Comparison of ENCODE assay signal across 22 cellular contexts in genomic region chr3:9615003-9615628, GRCh38. TPM values are rescaled to one million over a fixed set of nuclear protein-coding genes. Genes with fewer than 3 reads are reported as not detected.
DNase-seq lines count a peak whose midpoint lies in the region; ATAC-seq and TF ChIP-seq lines count a peak whose summit lies in the region.
"Had no signal": no experiment of that assay in that cellular context is flagged by ENCODE, and none has a peak within 500 bp of the region (broad histone marks: within the 10 kb centered on the region; RNA-seq: fewer than 3 reads in every experiment).

No MANE protein-coding gene starts in this region.

- intact Hi-C loops in left lung (cut with DNase I), result no loop called here

- no peak overlapping the region for H3K27ac ChIP-seq in left lung
- H3K27ac ChIP-seq: colonic mucosa, foreskin keratinocyte, skin epidermis had no signal

- no peaks in the 10 kb centered on the region for H3K27me3 ChIP-seq in MG63
- H3K27me3 ChIP-seq in left lung, result no peaks in the 10 kb centered on the region
- no peaks in the 10 kb centered on the region for H3K27me3 ChIP-seq in BE2C
- H3K27me3 ChIP-seq: colonic mucosa, foreskin keratinocyte had no signal

- TF ChIP-seq CTCF in left lung (IDR thresholded peaks at IDR 0.05) (no peak), BE2C (IDR thresholded peaks at IDR 0.05; ENCODE audit: low read depth, low read length) (no peak)

- ATAC-seq in left lung, result peak; percentile 37
- ATAC-seq: foreskin keratinocyte, left cardiac atrium had no signal

- no peak overlapping the region for H3K4me3 ChIP-seq in MG63
- no peak overlapping the region for H3K4me3 ChIP-seq in left lung
- H3K4me3 ChIP-seq in BE2C (ENCODE audit: low read depth, low read length), result no peak overlapping the region
- H3K4me3 ChIP-seq: colonic mucosa, skin epidermis had no signal

- DNase-seq in NCI-H1092 treated with DMSO at 0.1 percent for 48 hours (lab: John Stamatoyannopoulos, UW) (peak; percentile 21), NCI-H1092 (lab: John Stamatoyannopoulos, UW) (no peak), MG63 (peak; percentile 12), NCI-H526 treated with DMSO at 0.1 percent for 48 hours (lab: John Stamatoyannopoulos, UW) (peak; percentile 5), left lung (no peak), BE2C (no peak), SHP77 treated with DMSO at 0.1 percent for 48 hours (lab: John Stamatoyannopoulos, UW) (no peak)
- no peak for DNase-seq in stimulated activated naive CD4-positive, alpha-beta T cell treated with Interleukin-2 at 50 U/mL for 16 hours (lab: John Stamatoyannopoulos, UW)
- DNase-seq: activated naive CD4-positive, alpha-beta T cell; activated T-cell treated with anti-CD3 and anti-CD28 coated beads, Interleukin-2, amount 50 U/mL, for 1 hour; colonic mucosa; effector memory CD4-positive, alpha-beta T cell; erythroblast; foreskin keratinocyte; left cardiac atrium; naive B cell; NCI-H1436 treated with DMSO at 0.1 percent for 48 hours; NCI-H446; nucleus accumbens; stimulated activated CD4-positive, alpha-beta T cell treated with anti-CD3 and anti-CD28 coated beads, Interleukin-1b, Interleukin-23, amount 100 ng/mL, for 48 hours; substantia nigra had no signal

- H3K4me1 ChIP-seq in left lung (no peaks in the 10 kb centered on the region), BE2C (no peaks in the 10 kb centered on the region)
- H3K4me1 ChIP-seq: colonic mucosa, foreskin keratinocyte had no signal

- H3K36me3 ChIP-seq in MG63, result no peaks in the 10 kb centered on the region
- no peaks in the 10 kb centered on the region for H3K36me3 ChIP-seq in left lung
- H3K36me3 ChIP-seq in BE2C, result no peaks in the 10 kb centered on the region
- H3K36me3 ChIP-seq: colonic mucosa had no signal

- no peaks in the 10 kb centered on the region for H3K9me3 ChIP-seq in MG63
- peaks cover 0 to 17% of the 10 kb centered on the region in 2 donors for H3K9me3 ChIP-seq in left lung
- no peaks in the 10 kb centered on the region for H3K9me3 ChIP-seq in BE2C
- H3K9me3 ChIP-seq: colonic mucosa had no signal

RNA-seq across cellular contexts. Expression of gene MTMR14, which starts 34.2 kb away (rescaled TPM):
- 26.3 and 43.3 TPM in 2 replicates for total RNA-seq in MG63 (2014; rRNA removed; shearing (Covaris generic); ENCODE audit: low replicate concordance)
- 10 to 100 TPM; 35.0 to 49.6 TPM for total RNA-seq in left lung
- polyA plus RNA-seq in BE2C (2012; ENCODE audit: insufficient read depth, insufficient read length, low read depth), result 39.2 TPM

Comparison
In these comparisons a context has a peak if more than half of its experiments do, and no peak if none do; other contexts are left out.
1. DNase-seq: peak in NCI-H1092 treated with DMSO at 0.1 percent for 48 hours (single experiment), MG63 (single experiment) and NCI-H526 treated with DMSO at 0.1 percent for 48 hours (single experiment); none in NCI-H1092 (single experiment), left lung (0 of 2), BE2C (single experiment), SHP77 treated with DMSO at 0.1 percent for 48 hours (single experiment) and stimulated activated naive CD4-positive, alpha-beta T cell treated with Interleukin-2 at 50 U/mL for 16 hours (single experiment).